8 cellular contexts compared by ENCODE assay signal in genomic region chr11:67628710-67629385, GRCh38. TPM values are rescaled to one million over a fixed set of nuclear protein-coding genes. Genes with fewer than 3 reads are reported as not detected.
DNase-seq lines count a peak whose midpoint lies in the region; ATAC-seq and TF ChIP-seq lines count a peak whose summit lies in the region.

No MANE protein-coding gene starts in this region.

- H3K27ac Mint-ChIP-seq in WTC11: no peak overlapping the region
- no peak overlapping the region for H3K27ac Mint-ChIP-seq in HFFc6

- peaks cover 32% of the 10 kb centered on the region for H3K4me1 Mint-ChIP-seq in WTC11
- peaks cover 5% of the 10 kb centered on the region for H3K4me1 Mint-ChIP-seq in HFFc6 (ENCODE audit: low read depth)

- H3K36me3 ChIP-seq in skeletal muscle satellite cell (ENCODE audit: insufficient read depth, low read length): no peaks in the 10 kb centered on the region

- no peaks in the 10 kb centered on the region for H3K27me3 ChIP-seq in skeletal muscle satellite cell (ENCODE audit: control insufficient read depth, insufficient read depth, low read length)

- H3K9me3 Mint-ChIP-seq in WTC11 (peaks cover 10% of the 10 kb centered on the region; the same call in 1 of the 2 replicates), HFFc6 (no peaks in the 10 kb centered on the region)

- peak overlapping the region; percentile 75 for H3K4me3 ChIP-seq in skeletal muscle satellite cell (ENCODE audit: low read length)

- H3K36me3 Mint-ChIP-seq in WTC11 (peaks cover 27% of the 10 kb centered on the region), HFFc6 (ENCODE audit: low read depth) (no peaks in the 10 kb centered on the region)

- peak overlapping the region; percentile 95 for H3K4me2 ChIP-seq in skeletal muscle satellite cell (ENCODE audit: low read length)

- intact Hi-C loops in left ventricle myocardium superior (cut with micrococcal nuclease): no loop called here

- H3K9me3 ChIP-seq in skeletal muscle satellite cell (replicated peaks; ENCODE audit: low read length): no peaks in the 10 kb centered on the region

- ATAC-seq in WTC11 (no peak), left ventricle myocardium superior (no peak), GM21576 (IDR thresholded peaks at IDR 0.05; ENCODE audit: unreplicated experiment) (no peak), HG03571 (IDR thresholded peaks at IDR 0.05; ENCODE audit: unreplicated experiment) (no peak)

- peak overlapping the region; percentile 15 for H3K9ac ChIP-seq in skeletal muscle satellite cell (ENCODE audit: low read depth, low read length)

- peak overlapping the region; percentile 45 for H3K4me3 Mint-ChIP-seq in WTC11
- H3K4me3 Mint-ChIP-seq in HFFc6: no peak overlapping the region

- TF ChIP-seq CTCF in WTC11 (IDR thresholded peaks at IDR 0.05) (no peak), HFFc6 (IDR thresholded peaks at IDR 0.05) (no peak)

- DNase-seq in HK-2 (ENCODE audit: unreplicated experiment): peak; percentile 33
- DNase-seq in WTC11 (ENCODE audit: low spot score): no peak
- peak; percentile 54 for DNase-seq in left ventricle myocardium superior
- no peak for DNase-seq in NCI-H2196 treated with DMSO at 0.1 percent for 48 hours (lab: John Stamatoyannopoulos, UW; ENCODE audit: unreplicated experiment)
- no peak for DNase-seq in HFFc6

- POLR2A ChIA-PET in WTC11 (lab: Charles Lee): interaction anchor here (0.6 to 3.4 kb wide), 4 partner anchors 9 to 43 kb away, joined by 3 to 13 read pairs (median 4); no protein-coding TSS in a partner anchor

- peaks cover 12% of the 10 kb centered on the region for H3K4me1 ChIP-seq in skeletal muscle satellite cell (ENCODE audit: control insufficient read depth, insufficient read depth, low read length)

- H3K27me3 Mint-ChIP-seq in WTC11 (ENCODE audit: low read depth) (peaks cover 2% of the 10 kb centered on the region), HFFc6 (ENCODE audit: insufficient read depth) (peaks cover 3% of the 10 kb centered on the region)

- CTCF ChIA-PET in WTC11 (lab: Charles Lee): interaction anchor here (0.5 to 5.3 kb wide), 38 partner anchors 10 to 537 kb away, joined by 3 to 200 read pairs (median 8); partner anchors contain the start of genes ACY3, ALDH3B2, ANKRD13D and GSTP1

TF ChIP-seq in WTC11, 78 proteins besides CTCF, POLR2A, EP300 and RAD21:
- TF ChIP-seq NFATC4 (CRISPR knock-in tag; IDR thresholded peaks at IDR 0.05) (0 out of 2 replicates have a peak, but pooled peaks have one; percentile 27), E2F5 (CRISPR knock-in tag; IDR thresholded peaks at IDR 0.05) (0 out of 2 replicates have a peak, but pooled peaks have one; percentile 4), CREM (CRISPR knock-in tag; IDR thresholded peaks at IDR 0.05) (0 out of 2 replicates have a peak, but pooled peaks have one; percentile 1), NFYB (CRISPR knock-in tag; conservative IDR thresholded peaks at IDR 0.05; ENCODE audit: low read depth) (no peak)

RNA-seq across cellular contexts. Expression of gene NUDT8, which starts 0.9 kb away (rescaled TPM):
- total RNA-seq in WTC11 (2021) (7.6 to 8.3 TPM (median 7.8 TPM) in 3 replicates), left ventricle myocardium superior (106 TPM)
- 2.5 and 8.7 TPM in 2 replicates for total RNA-seq in skeletal muscle satellite cell (2012; rRNA removed)
- 1 to 10 TPM; 2.0 to 3.0 (median 2.6) TPM for total RNA-seq in HFFc6 (2021; fragmentation: NEBNext Ultra II Directional; extraction: Animal tissue kit (Norgen Biotek cat#: 25700))

RNA-seq across cellular contexts. Expression of gene TBX10, which starts 10.7 kb away (rescaled TPM):
- total RNA-seq in WTC11 (2021) (0.21 TPM in 1 of 3 replicates, not detected in the others), left ventricle myocardium superior (0.37 TPM)
- total RNA-seq in skeletal muscle satellite cell (2012; rRNA removed): not detected in 2 replicates
- total RNA-seq in HFFc6 (2021; fragmentation: NEBNext Ultra II Directional; extraction: Animal tissue kit (Norgen Biotek cat#: 25700)): not detected

RNA-seq across cellular contexts. Expression of gene ACY3, which starts 21.7 kb away (rescaled TPM):
- total RNA-seq in WTC11 (2021) (0.27 TPM in 1 of 3 replicates, not detected in the others), left ventricle myocardium superior (not detected)
- not detected in 2 replicates for total RNA-seq in skeletal muscle satellite cell (2012; rRNA removed)
- not detected for total RNA-seq in HFFc6 (2021; fragmentation: NEBNext Ultra II Directional; extraction: Animal tissue kit (Norgen Biotek cat#: 25700))

RNA-seq across cellular contexts. Expression of gene NDUFV1, which starts 22.1 kb away (rescaled TPM):
- total RNA-seq in WTC11 (2021) (201 to 231 TPM (median 213 TPM) in 3 replicates), left ventricle myocardium superior (768 TPM)
- total RNA-seq in skeletal muscle satellite cell (2012; rRNA removed): 205 and 215 TPM in 2 replicates
- total RNA-seq in HFFc6 (2021; fragmentation: NEBNext Ultra II Directional; extraction: Animal tissue kit (Norgen Biotek cat#: 25700)): 100 to 1,000 TPM; 130 to 150 (median 135) TPM

RNA-seq across cellular contexts. Expression of gene GSTP1, which starts 45.2 kb away (rescaled TPM):
- total RNA-seq in WTC11 (2021) (1,404 to 1,452 TPM (median 1,412 TPM) in 3 replicates), left ventricle myocardium superior (360 TPM)
- 604 and 708 TPM in 2 replicates for total RNA-seq in skeletal muscle satellite cell (2012; rRNA removed)
- 100 to 1,000 TPM; 497 to 569 (median 512) TPM for total RNA-seq in HFFc6 (2021; fragmentation: NEBNext Ultra II Directional; extraction: Animal tissue kit (Norgen Biotek cat#: 25700))

Comparison
In these comparisons a context has a peak if more than half of its experiments do, and no peak if none do; other contexts are left out.
1. DNase-seq: peak in HK-2 (single experiment) and left ventricle myocardium superior (single experiment); none in WTC11 (single experiment), NCI-H2196 treated with DMSO at 0.1 percent for 48 hours (single experiment) and HFFc6 (single experiment).
2. RNA of gene NUDT8, which starts 0.9 kb away (total RNA-seq): 106 TPM in left ventricle myocardium superior (single experiment); 7.6 to 8.3 TPM in WTC11 and 2.0 to 3.0 TPM in HFFc6; every median in the first group is over 10 times any median in the second.